8 cellular contexts compared by ENCODE assay signal in genomic region chr5:145975361-145976066, GRCh38. TPM values are rescaled to one million over a fixed set of nuclear protein-coding genes. Genes with fewer than 3 reads are reported as not detected.
DNase-seq lines count a peak whose midpoint lies in the region; ATAC-seq lines count a peak whose summit lies in the region.

No MANE protein-coding gene starts in this region.

- H3K79me1 ChIP-seq in mesendoderm (ENCODE audit: low read length): no peaks in the 10 kb centered on the region

- H3K56ac ChIP-seq in mesendoderm (ENCODE audit: low read length): no peak overlapping the region

- H3K4me3 ChIP-seq in adipocyte (ENCODE audit: low read length): no peak overlapping the region
- H3K4me3 ChIP-seq in mesendoderm (ENCODE audit: low read length): no peak overlapping the region

- H2BK120ac ChIP-seq in mesendoderm (ENCODE audit: low read depth, low read length): no peak overlapping the region

- peaks cover 19% of the 10 kb centered on the region for H3K4me1 ChIP-seq in adipocyte (ENCODE audit: control insufficient read depth, insufficient read depth, low read length)
- peaks cover 5% of the 10 kb centered on the region for H3K4me1 ChIP-seq in mesendoderm (ENCODE audit: control insufficient read depth, low read depth, low read length)

- H3K9ac ChIP-seq in adipocyte (ENCODE audit: low read length) (no peak overlapping the region), mesendoderm (ENCODE audit: low read length) (no peak overlapping the region)

- H3K4ac ChIP-seq in mesendoderm (ENCODE audit: low read depth, low read length): no peak overlapping the region

- H4K8ac ChIP-seq in mesendoderm (ENCODE audit: low read depth, low read length): no peak overlapping the region

- H3K79me2 ChIP-seq in mesendoderm (ENCODE audit: control insufficient read depth, insufficient read depth, low read length): no peaks in the 10 kb centered on the region

- H3K18ac ChIP-seq in mesendoderm (ENCODE audit: low read length): no peak overlapping the region

- H3K36me3 ChIP-seq in adipocyte (ENCODE audit: control insufficient read depth, insufficient read depth, low read length, severe bottlenecking): no peaks in the 10 kb centered on the region
- H3K36me3 ChIP-seq in mesendoderm (ENCODE audit: control insufficient read depth, insufficient read depth, low read length): no peaks in the 10 kb centered on the region

- no peak overlapping the region for H2BK15ac ChIP-seq in mesendoderm (replicated peaks; ENCODE audit: low read depth)

- H3K27me3 ChIP-seq in adipocyte (replicated peaks; ENCODE audit: control insufficient read depth, insufficient read depth, low read length) (no peaks in the 10 kb centered on the region), mesendoderm (ENCODE audit: insufficient read depth, low read length, poor library complexity) (no peaks in the 10 kb centered on the region)

- peaks cover 3% of the 10 kb centered on the region for H3K9me3 ChIP-seq in adipocyte (ENCODE audit: control insufficient read depth, low read length)

- no peak overlapping the region for H3K4me2 ChIP-seq in mesendoderm (ENCODE audit: low read length)

- DNase-seq in ELR (ENCODE audit: low read depth) (peak; percentile 90), adipocyte (ENCODE audit: low read depth) (peak; percentile 64), mesendoderm (peak; percentile 46), germinal center (ENCODE audit: low spot score) (no peak), NCI-H1436 treated with DMSO at 0.1 percent for 48 hours (lab: John Stamatoyannopoulos, UW) (no peak)

- WGBS in mesendoderm (ENCODE audit: extremely low coverage, insufficient coverage, low lambda C conversion rate): no CpG with 5 or more reads among the region's 3 CpGs

- H4K5ac ChIP-seq in mesendoderm (ENCODE audit: low read length): no peak overlapping the region

- no peak overlapping the region for H3K27ac ChIP-seq in mesendoderm (ENCODE audit: low read depth, low read length)

- H2BK5ac ChIP-seq in mesendoderm (ENCODE audit: low read length): no peak overlapping the region

- no peak overlapping the region for H3K23ac ChIP-seq in mesendoderm (ENCODE audit: low read length)

- H2AK5ac ChIP-seq in mesendoderm (ENCODE audit: low read length): no peak overlapping the region

- peak; percentile 44 for ATAC-seq in HG02981 (IDR thresholded peaks at IDR 0.05; ENCODE audit: unreplicated experiment)
- no peak for ATAC-seq in HG03354 (IDR thresholded peaks at IDR 0.05; ENCODE audit: poor library complexity, severe bottlenecking, unreplicated experiment)
- ATAC-seq in GM19035 (IDR thresholded peaks at IDR 0.05; ENCODE audit: unreplicated experiment): no peak

RNA-seq across cellular contexts. Expression of gene SH3RF2, which starts 39.1 kb away (rescaled TPM):
- 3.0 TPM for polyA plus RNA-seq in mesendoderm (2013, experiment 1 of 2)
- 3.5 TPM for polyA plus RNA-seq in mesendoderm (2013, experiment 2 of 2)

Comparison
In these comparisons a context has a peak if more than half of its experiments do, and no peak if none do; other contexts are left out.
1. DNase-seq: peak in ELR (single experiment), adipocyte (single experiment) and mesendoderm (single experiment); none in germinal center (single experiment) and NCI-H1436 treated with DMSO at 0.1 percent for 48 hours (single experiment).